Comparison of ENCODE assay signal across 9 cellular contexts in the genomic region with DNA sequence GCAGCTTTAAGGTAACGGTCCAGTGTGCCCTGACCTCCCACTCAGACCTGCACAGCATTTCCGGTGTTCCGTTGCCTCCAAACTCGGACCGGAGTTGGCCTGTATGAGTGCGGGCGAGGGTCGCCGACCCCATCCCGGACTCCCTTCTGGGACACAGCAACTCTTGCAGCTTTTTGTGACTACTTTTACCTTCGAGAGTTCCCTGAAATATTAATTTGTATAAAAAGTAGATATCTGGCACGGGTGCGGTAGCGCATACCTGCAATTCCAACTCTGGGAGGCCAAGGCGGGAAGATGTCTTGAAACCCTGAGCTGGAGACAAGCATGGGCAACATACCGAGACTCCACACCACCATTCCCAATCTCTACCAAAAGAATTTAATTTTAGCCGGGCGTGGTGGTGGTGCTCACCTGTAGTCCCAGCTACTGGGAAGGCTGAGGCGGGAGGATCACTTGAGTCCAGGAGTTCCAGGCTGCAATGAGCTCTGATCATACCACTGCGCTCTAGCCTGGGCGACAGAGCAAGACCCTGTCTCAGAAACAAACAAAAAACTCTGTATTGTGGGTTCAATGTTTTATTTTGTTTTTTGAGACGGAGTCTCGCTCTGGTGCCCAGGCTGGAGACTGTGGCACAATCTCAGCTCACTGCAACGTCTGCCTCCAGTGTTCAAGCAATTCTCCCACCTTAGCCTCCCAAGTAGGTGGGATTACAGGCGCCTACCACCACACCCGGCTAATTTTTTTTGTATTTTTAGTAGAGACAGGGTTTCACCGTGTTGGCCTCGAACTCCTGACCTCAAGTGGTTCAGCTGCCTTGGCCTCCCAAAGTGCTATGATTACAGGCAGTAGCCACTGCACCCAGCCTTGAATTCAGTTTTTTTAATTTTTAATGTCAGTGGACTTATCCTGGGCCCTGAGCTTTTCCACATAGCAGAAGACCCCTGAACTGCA. TPM values are rescaled to one million over a fixed set of nuclear protein-coding genes. Genes with fewer than 3 reads are reported as not detected.
DNase-seq lines count a peak whose midpoint lies in the region; ATAC-seq, FAIRE-seq and TF ChIP-seq lines count a peak whose summit lies in the region.
"Had no signal": no experiment of that assay in that cellular context is flagged by ENCODE, and none has a peak within 500 bp of the region (broad histone marks: within the 10 kb centered on the region; RNA-seq: fewer than 3 reads in every experiment).

No MANE protein-coding gene starts in this region.

- DNase-seq in stimulated activated naive CD8-positive, alpha-beta T cell treated with anti-CD3 and anti-CD28 coated beads, Interleukin-15, Interleukin-2, amounts not matched to agents 100 U/mL and 50 U/mL, for 24 hours = no peak
- DNase-seq in bronchial epithelial cell (ENCODE audit: low read depth) (no peak), naive B cell (no peak), aorta (peak; percentile 55 to 73), dermis blood vessel endothelial cell (no peak), AG20443 (ENCODE audit: low spot score) (no peak), T-helper 9 cell (no peak)

- no peak overlapping the region for H3K27ac ChIP-seq in aorta (ENCODE audit: low read depth in 1 of 2, low read length in 2 of 2)

- FAIRE-seq in bronchial epithelial cell (lab: Jason Lieb, UNC) = no peak

- ATAC-seq in stimulated activated naive CD8-positive, alpha-beta T cell treated with anti-CD3 and anti-CD28 coated beads, Interleukin-15, Interleukin-2, amounts not matched to agents 100 U/mL and 50 U/mL, for 24 hours = no peak
- ATAC-seq in naive B cell (ENCODE audit: low read depth in 2 of 2) (no peak), aorta (ENCODE audit: low FRiP score) (no peak)

- peak overlapping the region; percentile 88 for H3K4me3 Mint-ChIP-seq in stimulated activated naive CD8-positive, alpha-beta T cell treated with anti-CD3 and anti-CD28 coated beads, Interleukin-15, Interleukin-2, amounts not matched to agents 100 ng/mL and 50 ng/mL, for 24 hours
- peak overlapping the region; percentile 29 to 98 (median 90) for H3K4me3 Mint-ChIP-seq in naive B cell

- no peak overlapping the region for H3K27ac Mint-ChIP-seq in stimulated activated naive CD8-positive, alpha-beta T cell treated with anti-CD3 and anti-CD28 coated beads, Interleukin-15, Interleukin-2, amounts not matched to agents 100 ng/mL and 50 ng/mL, for 24 hours
- H3K27ac Mint-ChIP-seq in naive B cell = peak overlapping the region in 1 of 6 donors; percentile 18

- no peaks in the 10 kb centered on the region for H3K27me3 Mint-ChIP-seq in stimulated activated naive CD8-positive, alpha-beta T cell treated with anti-CD3 and anti-CD28 coated beads, Interleukin-15, Interleukin-2, amounts not matched to agents 100 ng/mL and 50 ng/mL, for 24 hours
- H3K27me3 Mint-ChIP-seq in naive B cell = no peaks in the 10 kb centered on the region

- intact Hi-C loops in aorta (cut with DNase I) = no loop called here

- peaks cover 7% of the 10 kb centered on the region for H3K36me3 ChIP-seq in bronchial epithelial cell (ENCODE audit: control insufficient read depth, insufficient read depth, low read length)
- H3K36me3 ChIP-seq in aorta (ENCODE audit: control insufficient read depth in 1 of 2, insufficient read depth in 2 of 2, low read length in 1 of 2) = no peaks in the 10 kb centered on the region

- peak overlapping the region; percentile 69 for H3K4me3 ChIP-seq in bronchial epithelial cell (ENCODE audit: low read depth, low read length)
- H3K4me3 ChIP-seq in aorta (ENCODE audit: low read length in 2 of 2) = no peak overlapping the region

- H3K4me1 ChIP-seq in aorta (ENCODE audit: control insufficient read depth in 1 of 2, insufficient read depth in 2 of 2, low read length in 2 of 2) = no peaks in the 10 kb centered on the region

- H3K4me1 Mint-ChIP-seq in stimulated activated naive CD8-positive, alpha-beta T cell treated with anti-CD3 and anti-CD28 coated beads, Interleukin-15, Interleukin-2, amounts not matched to agents 100 ng/mL and 50 ng/mL, for 24 hours (ENCODE audit: low read depth) = peaks cover 28% of the 10 kb centered on the region
- H3K4me1 Mint-ChIP-seq in naive B cell = peaks cover 22 to 36% (median 32%) of the 10 kb centered on the region in 3 donors

- peaks cover 34% of the 10 kb centered on the region for H3K36me3 Mint-ChIP-seq in stimulated activated naive CD8-positive, alpha-beta T cell treated with anti-CD3 and anti-CD28 coated beads, Interleukin-15, Interleukin-2, amounts not matched to agents 100 ng/mL and 50 ng/mL, for 24 hours (ENCODE audit: low read depth)
- peaks cover 4 to 7% of the 10 kb centered on the region in 2 donors for H3K36me3 Mint-ChIP-seq in naive B cell

- no peaks in the 10 kb centered on the region for H3K9me3 Mint-ChIP-seq in stimulated activated naive CD8-positive, alpha-beta T cell treated with anti-CD3 and anti-CD28 coated beads, Interleukin-15, Interleukin-2, amounts not matched to agents 100 ng/mL and 50 ng/mL, for 24 hours
- H3K9me3 Mint-ChIP-seq in naive B cell = no peaks in the 10 kb centered on the region

- WGBS in aorta, 2 donors = 90 to 91% methylated on average over 28 of the region's 28 CpGs

- no peak for TF ChIP-seq CTCF in bronchial epithelial cell (IDR thresholded peaks at IDR 0.05; ENCODE audit: insufficient read depth, low read length, severe bottlenecking)

- no peaks in the 10 kb centered on the region for H3K27me3 ChIP-seq in bronchial epithelial cell (ENCODE audit: control insufficient read depth, insufficient read depth, low read length)
- H3K27me3 ChIP-seq in aorta (ENCODE audit: control insufficient read depth in 1 of 2, insufficient read depth in 2 of 2, low read length in 1 of 2) = no peaks in the 10 kb centered on the region

- no peaks in the 10 kb centered on the region for H3K9me3 ChIP-seq in aorta (ENCODE audit: control insufficient read depth, low read length)

RNA-seq across cellular contexts. Expression of a gene that starts 1.1 kb away (rescaled TPM):
- total RNA-seq in bronchial epithelial cell (32.8 and 34.2 TPM in 2 replicates), aorta (10 to 100 TPM; 24.7 to 29.7 TPM), dermis blood vessel endothelial cell (19.3 and 28.1 TPM in 2 replicates)
- polyA plus RNA-seq in naive B cell (ENCODE audit: low read depth in 6 of 6) (10 to 100 TPM; 21.8 to 46.8 (median 27.5) TPM), aorta (10 to 100 TPM; 16.0 to 69.5 TPM)

RNA-seq across cellular contexts. Expression of a gene that starts 7.8 kb away (rescaled TPM):
- total RNA-seq in bronchial epithelial cell (18.7 and 20.7 TPM in 2 replicates), aorta (10 to 100 TPM; 26.3 to 31.8 TPM), dermis blood vessel endothelial cell (54.3 and 56.5 TPM in 2 replicates)
- polyA plus RNA-seq in naive B cell (ENCODE audit: low read depth in 6 of 6) (10 to 100 TPM; 10.9 to 24.6 (median 19.5) TPM), aorta (10 to 100 TPM; 13.0 to 27.2 TPM)

RNA-seq across cellular contexts. Expression of a gene that starts 8.9 kb away (rescaled TPM):
- total RNA-seq in bronchial epithelial cell (1.3 and 2.0 TPM in 2 replicates), aorta (1 to 10 TPM; 2.2 to 4.4 TPM), dermis blood vessel endothelial cell (0.51 and 0.98 TPM in 2 replicates)
- polyA plus RNA-seq in naive B cell (ENCODE audit: low read depth in 6 of 6) (10 to 100 TPM in 5 of 6 donors, 1 to 10 TPM in 1; 9.4 to 24.9 (median 13.3) TPM), aorta (10 to 100 TPM in 1 of 2 donors, 1 to 10 TPM in 1; 4.0 to 18.7 TPM)

RNA-seq across cellular contexts. Expression of a gene that starts 26.6 kb away (rescaled TPM):
- total RNA-seq in bronchial epithelial cell (0.38 and 0.53 TPM in 2 replicates), aorta (1 to 10 TPM; 1.0 to 2.0 TPM), dermis blood vessel endothelial cell (0.34 and 0.93 TPM in 2 replicates)
- polyA plus RNA-seq in naive B cell (ENCODE audit: low read depth in 6 of 6) (under 1 TPM in 1 of 6 donors, not detected in 5; 0.45 TPM), aorta (under 1 TPM in 1 of 2 donors, not detected in 1; 0.31 TPM)
- total RNA-seq: urinary bladder had no signal

RNA-seq across cellular contexts. Expression of a gene that starts 41.6 kb away (rescaled TPM):
- total RNA-seq in bronchial epithelial cell = 7.6 and 12.7 TPM in 2 replicates
- 10 to 100 TPM; 17.5 to 23.6 (median 20.7) TPM for polyA plus RNA-seq in naive B cell (ENCODE audit: low read depth in 6 of 6)
- total RNA-seq in aorta = 10 to 100 TPM; 31.2 to 46.5 TPM
- 10 to 100 TPM; 18.8 to 35.5 TPM for polyA plus RNA-seq in aorta
- 32.3 and 44.2 TPM in 2 replicates for total RNA-seq in dermis blood vessel endothelial cell

Comparison
In these comparisons a context has a peak if more than half of its experiments do, and no peak if none do; other contexts are left out.
1. DNase-seq: peak in aorta (2 of 2); none in stimulated activated naive CD8-positive, alpha-beta T cell treated with anti-CD3 and anti-CD28 coated beads, Interleukin-15, Interleukin-2, amounts not matched to agents 100 U/mL and 50 U/mL, for 24 hours (single experiment), bronchial epithelial cell (single experiment), naive B cell (single experiment), dermis blood vessel endothelial cell (single experiment), AG20443 (single experiment) and T-helper 9 cell (single experiment).